8 cellular contexts compared by ENCODE assay signal in the genomic region with DNA sequence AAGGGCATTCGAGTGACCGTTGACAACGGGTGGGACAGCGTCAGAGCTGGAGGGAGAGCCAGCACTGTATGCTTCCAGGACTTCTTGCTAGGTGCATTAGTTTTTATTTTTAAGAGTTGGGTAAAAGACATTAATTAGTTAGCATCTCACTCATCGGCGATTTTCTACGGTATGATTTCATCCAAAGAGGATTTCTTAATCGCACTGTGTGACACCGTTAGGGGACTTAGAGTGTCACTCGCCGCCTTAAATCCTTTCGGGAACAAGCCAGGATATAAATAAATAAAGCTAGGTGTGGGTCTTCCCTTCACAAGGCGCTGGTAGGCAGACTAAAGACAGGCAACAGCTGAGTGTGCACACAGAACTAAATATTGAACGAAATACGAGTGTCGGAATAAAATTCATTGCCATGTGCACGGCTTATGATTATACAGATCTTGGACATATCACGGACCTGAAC. TPM values are rescaled to one million over a fixed set of nuclear protein-coding genes. Genes with fewer than 3 reads are reported as not detected.
A peak's percentile ranks its signal among the peaks of the same experiment; 100 is the strongest.
DNase-seq lines count a peak whose midpoint lies in the region; ATAC-seq and TF ChIP-seq lines count a peak whose summit lies in the region.

No MANE protein-coding gene starts in this region.

- TF ChIP-seq CTCF in RWPE2 (IDR thresholded peaks at IDR 0.05; ENCODE audit: poor library complexity, severe bottlenecking) (no peak), fibroblast of villous mesenchyme (IDR thresholded peaks at IDR 0.05; ENCODE audit: insufficient read depth, low read depth, low read length) (no peak), GM20000 (IDR thresholded peaks at IDR 0.05; ENCODE audit: extremely low read depth, missing control alignments) (no peak), omental fat pad (IDR thresholded peaks at IDR 0.05) (no peak)

- ATAC-seq in RWPE2 (ENCODE audit: low read depth) (0 out of 3 replicates have a peak, but pooled peaks have one; percentile 7), GM21526 (IDR thresholded peaks at IDR 0.05; ENCODE audit: low FRiP score, unreplicated experiment) (no peak), omental fat pad (ENCODE audit: low FRiP score) (no peak)

- no peak overlapping the region for H2BK5ac ChIP-seq in trophoblast cell (ENCODE audit: low read depth, low read length, poor library complexity)

- no peaks in the 10 kb centered on the region for H3K79me1 ChIP-seq in trophoblast cell (ENCODE audit: low read length)

- peak overlapping the region; percentile 18 for H3K4me3 ChIP-seq in RWPE2 (ENCODE audit: severe bottlenecking)
- peak overlapping the region; percentile 68 for H3K4me3 ChIP-seq in fibroblast of villous mesenchyme (ENCODE audit: low read depth, low read length)
- H3K4me3 ChIP-seq in trophoblast cell (ENCODE audit: low read depth, low read length): peak overlapping the region; percentile 82

- H3K27ac ChIP-seq in RWPE2 (ENCODE audit: poor library complexity, severe bottlenecking): no peak overlapping the region
- no peak overlapping the region for H3K27ac ChIP-seq in trophoblast cell (ENCODE audit: low read depth, low read length)

- H3K4me1 ChIP-seq in ES-I3 (ENCODE audit: insufficient read depth, low read length): no peaks in the 10 kb centered on the region
- peaks cover 4% of the 10 kb centered on the region for H3K4me1 ChIP-seq in RWPE2 (ENCODE audit: insufficient read depth, poor library complexity, severe bottlenecking)
- no peaks in the 10 kb centered on the region for H3K4me1 ChIP-seq in trophoblast cell (ENCODE audit: control insufficient read depth in 1 of 2, insufficient read depth in 2 of 2, low read length in 2 of 2)

- H3K79me2 ChIP-seq in trophoblast cell (ENCODE audit: control insufficient read depth, insufficient read depth, low read length, poor library complexity): no peaks in the 10 kb centered on the region

- H2BK120ac ChIP-seq in trophoblast cell (ENCODE audit: insufficient read depth, low read length, poor library complexity): no peak overlapping the region

- H3K9me3 ChIP-seq in ES-I3 (ENCODE audit: control insufficient read depth, insufficient read depth, low read length): no peaks in the 10 kb centered on the region
- no peaks in the 10 kb centered on the region for H3K9me3 ChIP-seq in RWPE2 (ENCODE audit: severe bottlenecking)
- no peaks in the 10 kb centered on the region for H3K9me3 ChIP-seq in trophoblast cell (ENCODE audit: insufficient read depth, low read depth, low read length)

- H3K18ac ChIP-seq in trophoblast cell (ENCODE audit: low read length): no peak overlapping the region

- DNase-seq in RWPE2 (ENCODE audit: low spot score): no peak
- no peak for DNase-seq in fibroblast of villous mesenchyme (ENCODE audit: low read depth)
- no peak for DNase-seq in trophoblast cell
- no peak for DNase-seq in GM20000 (ENCODE audit: low spot score)
- DNase-seq in omental fat pad (ENCODE audit: low spot score): no peak
- DNase-seq in NAMALWA (ENCODE audit: low spot score): no peak

- H3K36me3 ChIP-seq in ES-I3 (ENCODE audit: insufficient read depth, low read length): no peaks in the 10 kb centered on the region
- no peaks in the 10 kb centered on the region for H3K36me3 ChIP-seq in RWPE2 (ENCODE audit: low read depth)
- H3K36me3 ChIP-seq in trophoblast cell (ENCODE audit: control insufficient read depth in 1 of 2, insufficient read depth in 2 of 2, low read length in 2 of 2): no peaks in the 10 kb centered on the region

- no peak overlapping the region for H3K14ac ChIP-seq in trophoblast cell (ENCODE audit: low read length)

- peak overlapping the region; percentile 90 for H2AFZ ChIP-seq in trophoblast cell (ENCODE audit: insufficient read depth, low read length, poor library complexity)

- H3K4ac ChIP-seq in trophoblast cell (ENCODE audit: low read depth, low read length): no peak overlapping the region

- H2AK5ac ChIP-seq in trophoblast cell (ENCODE audit: low read length): no peak overlapping the region

- peak overlapping the region; percentile 78 for H3K4me2 ChIP-seq in trophoblast cell (ENCODE audit: low read length)

- no peak overlapping the region for H2BK12ac ChIP-seq in trophoblast cell (ENCODE audit: low read length)

- no peak overlapping the region for H4K91ac ChIP-seq in trophoblast cell (ENCODE audit: low read depth, low read length)

- no CpG with 5 or more reads among the region's 18 CpGs for WGBS in trophoblast cell (ENCODE audit: extremely low coverage, insufficient coverage, insufficient read length)

- H3K27me3 ChIP-seq in RWPE2 (ENCODE audit: insufficient read depth, poor library complexity, severe bottlenecking) (peaks cover 75% of the 10 kb centered on the region), trophoblast cell (ENCODE audit: insufficient read depth, low read length) (peaks cover 8% of the 10 kb centered on the region)

- no peak overlapping the region for H4K8ac ChIP-seq in trophoblast cell (ENCODE audit: low read depth, low read length)

- H3K23ac ChIP-seq in trophoblast cell (ENCODE audit: low read length): no peak overlapping the region

- H4K12ac ChIP-seq in trophoblast cell (ENCODE audit: low read depth, low read length): no peak overlapping the region

- H3K9ac ChIP-seq in ES-I3 (ENCODE audit: low read depth, low read length): peak overlapping the region; percentile 65; the same call in 1 of the 2 replicates
- H3K9ac ChIP-seq in trophoblast cell (ENCODE audit: low read length): no peak overlapping the region

RNA-seq across cellular contexts. Expression of a gene that starts 0.9 kb away (rescaled TPM):
- total RNA-seq in fibroblast of villous mesenchyme (1.9 and 6.9 TPM in 2 replicates), omental fat pad (10 to 100 TPM; 10.2 to 41.6 (median 22.3) TPM)
- polyA plus RNA-seq in trophoblast cell (2013): 0.72 and 0.85 TPM in 2 replicates

Comparison
In these comparisons a context has a peak if more than half of its experiments do, and no peak if none do; other contexts are left out.
1. H3K4me3 ChIP-seq: peak in every context shown above with its lines; median percentile 82 in trophoblast cell; 68 in fibroblast of villous mesenchyme; 18 in RWPE2.